Comparison of ENCODE assay signal across 11 cellular contexts in the genomic region with DNA sequence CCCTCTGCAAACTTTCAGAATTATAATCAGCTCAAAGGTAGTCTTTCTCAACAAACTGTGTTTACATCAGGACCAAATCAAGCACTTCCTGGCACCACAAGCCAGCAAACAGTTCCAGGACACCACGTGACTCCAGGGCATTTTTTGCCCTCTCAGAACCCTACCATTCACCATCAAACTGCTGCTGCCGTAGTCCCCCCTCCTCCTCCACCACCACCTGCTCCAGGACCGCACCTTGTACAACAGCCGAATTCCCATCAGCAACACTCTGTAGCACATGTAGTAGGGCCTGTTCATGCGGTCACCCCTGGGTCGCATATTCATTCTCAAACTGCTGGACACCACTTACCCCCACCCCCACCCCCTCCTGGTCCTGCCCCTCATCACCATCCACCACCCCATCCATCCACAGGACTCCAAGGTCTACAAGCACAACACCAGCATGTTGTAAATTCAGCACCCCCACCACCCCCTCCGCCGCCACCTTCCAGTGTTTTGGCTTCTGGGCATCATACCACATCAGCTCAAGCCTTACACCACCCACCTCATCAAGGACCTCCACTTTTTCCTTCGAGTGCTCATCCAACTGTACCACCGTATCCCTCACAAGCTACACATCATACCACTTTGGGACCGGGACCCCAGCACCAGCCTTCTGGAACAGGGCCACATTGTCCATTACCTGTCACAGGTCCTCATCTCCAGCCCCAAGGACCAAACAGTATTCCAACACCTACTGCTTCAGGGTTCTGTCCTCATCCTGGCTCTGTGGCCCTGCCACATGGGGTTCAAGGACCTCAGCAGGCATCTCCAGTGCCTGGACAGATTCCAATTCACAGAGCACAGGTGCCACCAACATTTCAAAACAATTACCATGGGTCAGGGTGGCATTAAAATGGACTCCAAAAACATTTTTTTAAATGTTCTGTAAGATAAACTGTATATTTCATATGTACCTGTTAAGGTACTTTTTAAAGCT.
DNase-seq lines count a peak whose midpoint lies in the region; ATAC-seq, FAIRE-seq and TF ChIP-seq lines count a peak whose summit lies in the region.
"Had no signal": no experiment of that assay in that cellular context is flagged by ENCODE, and none has a peak within 500 bp of the region (broad histone marks: within the 10 kb centered on the region; RNA-seq: fewer than 3 reads in every experiment).

No MANE protein-coding gene starts in this region.

- in situ Hi-C loops in GM12878 (cut with MboI) = no loop called here

- TF ChIP-seq EP300 in GM12878 (IDR thresholded peaks at IDR 0.05; ENCODE audit: borderline replicate concordance in 1 of 2, control insufficient read depth in 1 of 2, low read depth in 2 of 2, low read length in 2 of 2) = no peak

- RAD21 ChIA-PET in GM12878 (lab: Charles Lee; ENCODE audit: unreplicated experiment) = interaction anchor here (0.7 to 1.0 kb wide), 2 partner anchors 133 to 186 kb away, joined by 3 read pairs; no protein-coding TSS in a partner anchor

- H3K4me3 ChIP-seq in GM12878 (no peak overlapping the region), lung (no peak overlapping the region)

- intact Hi-C loops in GM12878 (cut with micrococcal nuclease; ENCODE audit: unreplicated experiment) = no loop called here

- no peak overlapping the region for H3K9ac ChIP-seq in GM12878 (ENCODE audit: control insufficient read depth, insufficient read depth, low read length)

- H3K9me3 ChIP-seq in GM12878 (replicated peaks; ENCODE audit: control insufficient read depth, insufficient read depth, low read length) (no peaks in the 10 kb centered on the region), lung (ENCODE audit: control insufficient read depth in 2 of 2, insufficient read depth in 1 of 2, low read length in 1 of 2) (no peaks in the 10 kb centered on the region)

- CTCF ChIA-PET in activated naive CD4-positive, alpha-beta T cell treated with anti-CD3 and anti-CD28 coated beads, Interleukin-2, amount 10 ng/mL, durations not matched to agents 7 days and 5 days (lab: Charles Lee) = interaction anchor here (0.8 to 1.9 kb wide), 2 partner anchors 129 to 131 kb away, joined by 3 to 5 read pairs; no protein-coding TSS in a partner anchor
- CTCF ChIA-PET in GM12878 (lab: Yijun Ruan, JAX) = interaction anchor here (1.1 to 1.5 kb wide), 2 partner anchors 131 to 190 kb away, joined by 3 to 5 read pairs; no protein-coding TSS in a partner anchor

- no peak overlapping the region for H2AFZ ChIP-seq in GM12878 (ENCODE audit: control insufficient read depth, low read depth, low read length)

- TF ChIP-seq POLR2A in GM12878 (IDR thresholded peaks at IDR 0.05; ENCODE audit: low read depth, low read length) = peak; percentile 28; the same call in 1 of the 2 replicates

- ATAC-seq in GM12878 (peak; percentile 24), lung (ENCODE audit: insufficient read depth, low FRiP score) (peak; percentile 49), HG03565 (IDR thresholded peaks at IDR 0.05; ENCODE audit: unreplicated experiment) (no peak), HG03196 (IDR thresholded peaks at IDR 0.05; ENCODE audit: unreplicated experiment) (no peak)

- H3K4me1 ChIP-seq in GM12878 (ENCODE audit: control insufficient read depth, insufficient read depth, low read length) = no peaks in the 10 kb centered on the region
- H3K4me1 ChIP-seq in lung (ENCODE audit: control insufficient read depth in 2 of 2, insufficient read depth in 2 of 2, low read length in 2 of 2) = peaks cover 0 to 5% of the 10 kb centered on the region in 2 donors

- H4K20me1 ChIP-seq in GM12878 (ENCODE audit: control insufficient read depth, insufficient read depth) = no peaks in the 10 kb centered on the region

- BruUV-seq in GM12878 (replicated peaks; lab: Mats Ljungman, UMichigan) = no TSS peak

- no peak for TF ChIP-seq RAD21 in GM12878 (IDR thresholded peaks at IDR 0.05; ENCODE audit: insufficient read depth, low read depth, low read length)

- no peaks in the 10 kb centered on the region for H3K27me3 Mint-ChIP-seq in activated naive CD4-positive, alpha-beta T cell treated with anti-CD3 and anti-CD28 coated beads, Interleukin-2, amount 10 ng/mL, durations not matched to agents 7 days and 5 days
- H3K27me3 Mint-ChIP-seq: activated CD4-positive, alpha-beta T cell treated with anti-CD3 and anti-CD28 coated beads, Interleukin-2, amount 10 ng/mL, durations not matched to agents 7 days and 5 days had no signal

- peaks cover 2% of the 10 kb centered on the region for H3K4me1 Mint-ChIP-seq in activated naive CD4-positive, alpha-beta T cell treated with anti-CD3 and anti-CD28 coated beads, Interleukin-2, amount 10 ng/mL, durations not matched to agents 7 days and 5 days

- peaks cover 67% of the 10 kb centered on the region for H3K36me3 Mint-ChIP-seq in activated naive CD4-positive, alpha-beta T cell treated with anti-CD3 and anti-CD28 coated beads, Interleukin-2, amount 10 ng/mL, durations not matched to agents 7 days and 5 days

- DNase-seq in activated naive CD4-positive, alpha-beta T cell treated with anti-CD3 and anti-CD28 coated beads, Interleukin-2, amount 10 ng/mL, durations not matched to agents 7 days and 5 days = no peak
- DNase-seq in activated naive CD4-positive, alpha-beta T cell (lab: John Stamatoyannopoulos, UW) = no peak
- DNase-seq in GM12878 (ENCODE audit: low read depth, low spot score) (no peak), lung (ENCODE audit: low spot score) (peak; percentile 55), RKO (ENCODE audit: low spot score) (no peak)
- DNase-seq: activated CD4-positive, alpha-beta T cell treated with anti-CD3 and anti-CD28 coated beads, Interleukin-2, amount 10 ng/mL, durations not matched to agents 7 days and 5 days; GF-D8; NCI-H187 had no signal

- no peak overlapping the region for H3K4me3 Mint-ChIP-seq in activated naive CD4-positive, alpha-beta T cell treated with anti-CD3 and anti-CD28 coated beads, Interleukin-2, amount 10 ng/mL, durations not matched to agents 7 days and 5 days
- H3K4me3 Mint-ChIP-seq: activated CD4-positive, alpha-beta T cell treated with anti-CD3 and anti-CD28 coated beads, Interleukin-2, amount 10 ng/mL, durations not matched to agents 7 days and 5 days had no signal

- H3K27me3 ChIP-seq in GM12878 (replicated peaks in 1 of 2; ENCODE audit: control insufficient read depth in 2 of 2, insufficient read depth in 2 of 2, low read length in 1 of 2) (no peaks in the 10 kb centered on the region), lung (ENCODE audit: control insufficient read depth, insufficient read depth) (no peaks in the 10 kb centered on the region)

- peaks cover 6% of the 10 kb centered on the region for H3K9me3 Mint-ChIP-seq in activated naive CD4-positive, alpha-beta T cell treated with anti-CD3 and anti-CD28 coated beads, Interleukin-2, amount 10 ng/mL, durations not matched to agents 7 days and 5 days

- H3K79me2 ChIP-seq in GM12878 (ENCODE audit: control insufficient read depth, insufficient read depth, low read length) = no peaks in the 10 kb centered on the region

- H3K36me3 ChIP-seq in GM12878 (ENCODE audit: control insufficient read depth in 2 of 2, insufficient read depth in 2 of 2, low read length in 1 of 2) = peaks cover 6 to 41% of the 10 kb centered on the region in 2 experiments
- peaks cover 22 to 49% of the 10 kb centered on the region in 2 donors for H3K36me3 ChIP-seq in lung (ENCODE audit: control insufficient read depth in 2 of 2, insufficient read depth in 2 of 2, low read length in 2 of 2)

- peak overlapping the region; percentile 75 for H3K27ac Mint-ChIP-seq in activated naive CD4-positive, alpha-beta T cell treated with anti-CD3 and anti-CD28 coated beads, Interleukin-2, amount 10 ng/mL, durations not matched to agents 7 days and 5 days

- H3K27ac ChIP-seq in GM12878 (ENCODE audit: control insufficient read depth, insufficient read depth) (no peak overlapping the region), lung (ENCODE audit: low read depth in 1 of 2, low read length in 1 of 2) (peak overlapping the region in 1 of 2 donors; percentile 26), temporal lobe (ENCODE audit: low read depth, low read length) (peak overlapping the region; percentile 83)

- no peak for FAIRE-seq in GM12878 (lab: Jason Lieb, UNC)

- 87% methylated on average over 11 of the region's 11 CpGs for WGBS in GM12878 (ENCODE audit: insufficient coverage, insufficient replicate concordance, low lambda C conversion rate, missing lambda C conversion rate)
- 73 to 83% methylated on average over 11 of the region's 11 CpGs for WGBS in lung, 2 donors

- POLR2A ChIA-PET in GM12878 (lab: Charles Lee) = interaction anchor here (0.6 to 1.2 kb wide), 3 partner anchors 14 to 177 kb away, joined by 3 to 4 read pairs (median 4); no protein-coding TSS in a partner anchor

- TF ChIP-seq CTCF in GM12878 (IDR thresholded peaks at IDR 0.05 in 2 of 3, conservative IDR thresholded peaks at IDR 0.05 in 1 of 3; ENCODE audit: control insufficient read depth in 2 of 3, extremely low read depth in 1 of 3, insufficient read depth in 1 of 3, low read depth in 3 of 3, low read length in 3 of 3) = no peak
- TF ChIP-seq CTCF in lung (IDR thresholded peaks at IDR 0.05; ENCODE audit: control extremely low read depth, extremely low read depth) = no peak

- H3K4me2 ChIP-seq in GM12878 (ENCODE audit: control insufficient read depth, insufficient read depth) = no peak overlapping the region

- SMC1A ChIA-PET in GM12878 (lab: Charles Lee; ENCODE audit: uncharacterized antibody, unreplicated experiment) = interaction anchor here (0.6 to 1.8 kb wide), 9 partner anchors 13 to 477 kb away, joined by 3 to 5 read pairs (median 3); no protein-coding TSS in a partner anchor

TF ChIP-seq in GM12878, 131 proteins besides CTCF, POLR2A, EP300 and RAD21:
- TF ChIP-seq POLR2AphosphoS5 (IDR thresholded peaks at IDR 0.05; ENCODE audit: low read length) = peak; percentile 25; the same call in 1 of the 2 replicates
- TF ChIP-seq CBFB (IDR thresholded peaks at IDR 0.05; ENCODE audit: low read depth) = no peak

Comparison
In these comparisons a context has a peak if more than half of its experiments do, and no peak if none do; other contexts are left out.
1. ATAC-seq: peak in GM12878 (single experiment) and lung (single experiment); none in HG03565 (single experiment) and HG03196 (single experiment).